ENCODE assay signal across 10 cellular contexts in the genomic region with DNA sequence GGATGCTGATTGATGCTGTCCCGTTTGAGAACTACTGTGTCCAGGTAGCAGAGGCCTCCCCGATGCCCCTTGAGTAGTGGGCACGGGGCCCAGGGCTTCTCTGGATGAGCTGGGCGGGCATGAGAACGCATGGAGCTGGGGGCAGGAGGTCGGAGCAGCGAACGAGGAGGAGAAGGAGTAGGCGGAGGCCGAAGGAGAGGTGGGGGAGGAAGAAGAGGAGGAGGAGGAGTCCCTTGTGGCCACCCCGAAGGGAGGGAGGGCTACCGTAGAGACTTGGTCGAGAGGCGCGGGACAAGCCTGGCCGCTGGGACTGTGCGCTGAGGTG.
DNase-seq lines count a peak whose midpoint lies in the region; ATAC-seq, FAIRE-seq and TF ChIP-seq lines count a peak whose summit lies in the region.
"Had no signal": no experiment of that assay in that cellular context is flagged by ENCODE, and none has a peak within 500 bp of the region (broad histone marks: within the 10 kb centered on the region; RNA-seq: fewer than 3 reads in every experiment).

No MANE protein-coding gene starts in this region.

- no peak for FAIRE-seq in GM12892 (lab: Jason Lieb, UNC)

- H3K79me2 ChIP-seq in neural progenitor cell (ENCODE audit: low read depth) = no peaks in the 10 kb centered on the region

- no peak for ATAC-seq in Right ventricle myocardium inferior

- H3K4me3 Mint-ChIP-seq in endothelial cell (ENCODE audit: unreplicated experiment) (peak overlapping the region; percentile 94), neural progenitor cell (peak overlapping the region; percentile 89)

- H3K27me3 ChIP-seq in neural progenitor cell = peaks cover 66% of the 10 kb centered on the region

- no peaks in the 10 kb centered on the region for H4K20me1 ChIP-seq in neural progenitor cell (ENCODE audit: low read depth)

- peaks cover 27% of the 10 kb centered on the region for H3K27me3 Mint-ChIP-seq in endothelial cell (ENCODE audit: unreplicated experiment)
- peaks cover 53% of the 10 kb centered on the region for H3K27me3 Mint-ChIP-seq in neural progenitor cell (ENCODE audit: insufficient read depth, low read depth)

- H3K9me3 Mint-ChIP-seq in endothelial cell (ENCODE audit: unreplicated experiment) = no peaks in the 10 kb centered on the region
- H3K9me3 Mint-ChIP-seq in neural progenitor cell = no peaks in the 10 kb centered on the region

- peaks cover 11% of the 10 kb centered on the region for H3F3A ChIP-seq in neural progenitor cell (ENCODE audit: low read depth)

- no peaks in the 10 kb centered on the region for H3K36me3 ChIP-seq in neural progenitor cell
- H3K36me3 ChIP-seq: right atrium auricular region had no signal

- TF ChIP-seq POLR2A in GM12892 (IDR thresholded peaks at IDR 0.05; ENCODE audit: low read depth, low read length) = no peak

- H3K27ac Mint-ChIP-seq in endothelial cell (ENCODE audit: unreplicated experiment) (no peak overlapping the region), neural progenitor cell (no peak overlapping the region)

- no peaks in the 10 kb centered on the region for H3K9me3 ChIP-seq in neural progenitor cell (ENCODE audit: low read depth)
- H3K9me3 ChIP-seq: right atrium auricular region had no signal

- intact Hi-C loops in Right ventricle myocardium inferior (cut with DNase I) = no loop called here

- H2AFZ ChIP-seq in neural progenitor cell (replicated peaks) = peak overlapping the region; percentile 99

- peak overlapping the region; percentile 93 for H3K4me2 ChIP-seq in neural progenitor cell

- H3K4me3 ChIP-seq in neural progenitor cell = peak overlapping the region; percentile 89

- H3K4me1 ChIP-seq in neural progenitor cell = peaks cover 7% of the 10 kb centered on the region

- no peaks in the 10 kb centered on the region for H3K36me3 Mint-ChIP-seq in endothelial cell (ENCODE audit: low read depth, unreplicated experiment)
- no peaks in the 10 kb centered on the region for H3K36me3 Mint-ChIP-seq in neural progenitor cell

- H3K27ac ChIP-seq in neural progenitor cell = no peak overlapping the region
- H3K27ac ChIP-seq: right atrium auricular region had no signal

- DNase-seq in GM12892 (ENCODE audit: insufficient read length) (peak; percentile 16), NCI-H69 (lab: John Stamatoyannopoulos, UW) (peak; percentile 18), endothelial cell (ENCODE audit: low spot score) (no peak), neural progenitor cell (ENCODE audit: low spot score) (no peak), COLO829 (ENCODE audit: low spot score) (no peak), amygdala (lab: John Stamatoyannopoulos, UW) (no peak), activated gamma-delta T cell (lab: John Stamatoyannopoulos, UW) (no peak), Right ventricle myocardium inferior (ENCODE audit: missing footprints) (no peak)
- DNase-seq: NCI-H446 treated with DMSO at 0.1 percent for 48 hours had no signal

- H3K4me1 Mint-ChIP-seq in endothelial cell (ENCODE audit: unreplicated experiment) (peaks cover 19% of the 10 kb centered on the region), neural progenitor cell (peaks cover 21% of the 10 kb centered on the region)

- H3K9ac ChIP-seq in neural progenitor cell = no peak overlapping the region

- TF ChIP-seq CTCF in endothelial cell (IDR thresholded peaks at IDR 0.05; ENCODE audit: unreplicated experiment) = no peak
- no peak for TF ChIP-seq CTCF in neural progenitor cell (IDR thresholded peaks at IDR 0.05)

Comparison
In these comparisons a context has a peak if more than half of its experiments do, and no peak if none do; other contexts are left out.
1. DNase-seq: peak in GM12892 (single experiment) and NCI-H69 (single experiment); none in endothelial cell (single experiment), neural progenitor cell (single experiment), COLO829 (single experiment), amygdala (0 of 56), activated gamma-delta T cell (single experiment) and Right ventricle myocardium inferior (single experiment).